ENCODE assay signal across 26 cellular contexts in the genomic region with DNA sequence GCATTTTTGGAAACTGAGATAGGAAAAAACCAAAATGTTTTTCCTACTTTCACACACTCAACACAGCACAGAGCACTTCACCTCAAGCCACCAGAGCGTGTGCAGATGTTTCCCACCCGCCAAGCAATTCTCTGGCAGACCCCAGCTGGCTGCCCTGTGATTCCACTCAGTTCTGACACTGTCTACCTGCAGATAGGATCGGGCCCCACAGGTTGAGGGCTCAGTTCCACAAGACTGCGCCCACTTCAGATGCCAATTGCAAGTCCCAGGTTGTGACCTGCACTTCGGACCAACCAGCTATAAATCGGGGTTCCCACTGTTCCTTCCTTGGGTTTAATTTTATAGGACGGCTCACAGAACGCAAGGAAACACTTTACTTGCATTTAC. TPM values are rescaled to one million over a fixed set of nuclear protein-coding genes. Genes with fewer than 3 reads are reported as not detected.
A peak's percentile ranks its signal among the peaks of the same experiment; 100 is the strongest.
DNase-seq lines count a peak whose midpoint lies in the region; ATAC-seq, FAIRE-seq and TF ChIP-seq lines count a peak whose summit lies in the region.
"Had no signal": no experiment of that assay in that cellular context is flagged by ENCODE, and none has a peak within 500 bp of the region (broad histone marks: within the 10 kb centered on the region; RNA-seq: fewer than 3 reads in every experiment).

No MANE protein-coding gene starts in this region.

- no peaks in the 10 kb centered on the region for H3K9me3 Mint-ChIP-seq in mesothelial cell of epicardium
- H3K9me3 Mint-ChIP-seq: activated CD4-positive, alpha-beta memory T cell treated with anti-CD3 and anti-CD28 coated beads, Interleukin-2, amount 10 ng/mL, durations not matched to agents 7 days and 5 days; activated naive CD4-positive, alpha-beta T cell treated with anti-CD3 and anti-CD28 coated beads, Interleukin-2, amount 50 U/mL, for 72 hours; activated T-helper 2 cell treated with anti-CD3 and anti-CD28 coated beads, Interferon-gamma antibody, Interleukin-2, Interleukin-4, amounts not matched to agents 10 μg/mL and 5 μg/mL and 100 μg/mL, durations not matched to agents 14 hours and 24 hours and 36 hours; CD8-positive, alpha-beta T cell; stimulated activated naive CD8-positive, alpha-beta T cell treated with anti-CD3 and anti-CD28 coated beads, Interleukin-15, amount 100 ng/mL, for 72 hours had no signal

- H3K27me3 ChIP-seq in K562 (ENCODE audit: control insufficient read depth in 2 of 2, insufficient read depth in 2 of 2, low read length in 2 of 2) (no peaks in the 10 kb centered on the region), prostate gland (replicated peaks; ENCODE audit: insufficient read depth) (no peaks in the 10 kb centered on the region), Peyer's patch (no peaks in the 10 kb centered on the region)
- H3K27me3 ChIP-seq: tibial nerve had no signal

- FAIRE-seq in K562 (lab: Jason Lieb, UNC): no peak
- FAIRE-seq: TTC549 had no signal

- DNase-seq in NCI-H2171 treated with DMSO at 0.1 percent for 48 hours (lab: John Stamatoyannopoulos, UW): peak; percentile 31
- DNase-seq in NCI-H2171 (lab: John Stamatoyannopoulos, UW): no peak
- no peak for DNase-seq in K562 (ENCODE audit: extremely low read depth in 1 of 4, low spot score in 3 of 4)
- no peak for DNase-seq in mesothelial cell of epicardium (ENCODE audit: low spot score in 2 of 2, unreplicated experiment in 2 of 2)
- DNase-seq in prostate gland (ENCODE audit: low spot score): no peak
- no peak for DNase-seq in Right ventricle myocardium superior
- DNase-seq in Peyer's patch: no peak
- no peak for DNase-seq in putamen (ENCODE audit: low spot score)
- DNase-seq: 8988T; activated CD4-positive, alpha-beta memory T cell treated with anti-CD3 and anti-CD28 coated beads, Interleukin-2, amount 10 ng/mL, durations not matched to agents 7 days and 5 days; activated CD4-positive, CD25-positive, alpha-beta regulatory T cell treated with anti-CD3 and anti-CD28 coated beads, Interleukin-2, amount 50 U/mL, for 72 hours; anterior cingulate cortex; CD8-positive, alpha-beta T cell; DMS153; kidney glomerular epithelial cell; mammary epithelial cell; NCI-H1048; NCI-H1930; NCI-H446; stimulated activated naive CD8-positive, alpha-beta T cell treated with anti-CD3 and anti-CD28 coated beads, Interleukin-15, amount 100 ng/mL, for 72 hours; T-helper 1 cell had no signal

- POLR2A ChIA-PET in K562 (lab: Yijun Ruan, JAX): interaction anchor here (0.7 to 1.2 kb wide), 7 partner anchors 10 to 722 kb away, joined by 3 to 4 read pairs (median 3); no protein-coding TSS in a partner anchor

- CTCF ChIA-PET in K562 (lab: Yijun Ruan, JAX; ENCODE audit: low intra/inter-chr PET ratio): no interaction called here

- BruUV-seq in K562 (replicated peaks; lab: Mats Ljungman, UMichigan): no TSS peak

- no peak overlapping the region for H3K27ac ChIP-seq in K562 (ENCODE audit: extremely low read depth, low read depth, low read length)
- no peak overlapping the region for H3K27ac ChIP-seq in prostate gland
- H3K27ac ChIP-seq in Peyer's patch: no peak overlapping the region
- H3K27ac ChIP-seq: parathyroid adenoma had no signal

- in situ Hi-C loops in K562 (cut with MboI): no loop called here

- no peak for TF ChIP-seq EP300 in K562 (IDR thresholded peaks at IDR 0.05; ENCODE audit: low read length)

- TF ChIP-seq RAD21 in K562 (CRISPR knock-in tag; conservative IDR thresholded peaks at IDR 0.05 in 1 of 2, IDR thresholded peaks at IDR 0.05 in 1 of 2): no peak

- TF ChIP-seq CTCF in K562 (IDR thresholded peaks at IDR 0.05 in 2 of 3, conservative IDR thresholded peaks at IDR 0.05 in 1 of 3; ENCODE audit: insufficient read depth in 2 of 3, low read depth in 1 of 3, low read length in 3 of 3) (no peak), mesothelial cell of epicardium (IDR thresholded peaks at IDR 0.05; ENCODE audit: unreplicated experiment) (no peak), prostate gland (IDR thresholded peaks at IDR 0.05) (no peak), Peyer's patch (IDR thresholded peaks at IDR 0.05) (no peak)

- no peaks in the 10 kb centered on the region for H3K9me1 ChIP-seq in K562 (ENCODE audit: control insufficient read depth, insufficient read depth, low read length)

- H3K27ac Mint-ChIP-seq in mesothelial cell of epicardium: peak overlapping the region; percentile 25
- H3K27ac Mint-ChIP-seq: activated CD4-positive, alpha-beta memory T cell treated with anti-CD3 and anti-CD28 coated beads, Interleukin-2, amount 10 ng/mL, durations not matched to agents 7 days and 5 days; activated naive CD4-positive, alpha-beta T cell treated with anti-CD3 and anti-CD28 coated beads, Interleukin-2, amount 50 U/mL, for 72 hours; activated T-helper 2 cell treated with anti-CD3 and anti-CD28 coated beads, Interferon-gamma antibody, Interleukin-2, Interleukin-4, amounts not matched to agents 10 μg/mL and 5 μg/mL and 100 μg/mL, durations not matched to agents 14 hours and 24 hours and 36 hours; CD8-positive, alpha-beta T cell had no signal

- H3K4me3 ChIP-seq in K562: no peak overlapping the region
- no peak overlapping the region for H3K4me3 ChIP-seq in prostate gland
- no peak overlapping the region for H3K4me3 ChIP-seq in Peyer's patch
- H3K4me3 ChIP-seq: tibial nerve had no signal

- peaks cover 3% of the 10 kb centered on the region for H3K36me3 Mint-ChIP-seq in mesothelial cell of epicardium
- H3K36me3 Mint-ChIP-seq: activated naive CD4-positive, alpha-beta T cell treated with anti-CD3 and anti-CD28 coated beads, Interleukin-2, amount 50 U/mL, for 72 hours; CD8-positive, alpha-beta T cell had no signal

- H3K79me2 ChIP-seq in K562 (ENCODE audit: control insufficient read depth, insufficient read depth, low read length): no peaks in the 10 kb centered on the region
- H3K79me2 ChIP-seq: parathyroid adenoma had no signal

- WGBS in K562 (ENCODE audit: insufficient coverage, low coverage, missing lambda C conversion rate): 74% methylated on average over 8 of the region's 8 CpGs
- 88% methylated on average over 8 of the region's 8 CpGs for WGBS in prostate gland

- H3K27me3 Mint-ChIP-seq in mesothelial cell of epicardium (ENCODE audit: low read depth): no peaks in the 10 kb centered on the region

- H3K9ac ChIP-seq in K562 (ENCODE audit: insufficient read depth in 1 of 2, low read depth in 2 of 2, low read length in 2 of 2): no peak overlapping the region
- H3K9ac ChIP-seq: parathyroid adenoma had no signal

- no peak for ATAC-seq in K562
- no peak for ATAC-seq in Right ventricle myocardium superior (ENCODE audit: poor library complexity)
- ATAC-seq: activated naive CD4-positive, alpha-beta T cell treated with anti-CD3 and anti-CD28 coated beads, Interleukin-2, amount 50 U/mL, for 72 hours; CD8-positive, alpha-beta T cell; stimulated activated naive CD8-positive, alpha-beta T cell treated with anti-CD3 and anti-CD28 coated beads, Interleukin-15, amount 100 ng/mL, for 72 hours had no signal

- H3K9me3 ChIP-seq in K562 (replicated peaks; ENCODE audit: control insufficient read depth, insufficient read depth, low read depth, low read length) (no peaks in the 10 kb centered on the region), prostate gland (no peaks in the 10 kb centered on the region), Peyer's patch (no peaks in the 10 kb centered on the region)
- H3K9me3 ChIP-seq: tibial nerve had no signal

- H3K4me2 ChIP-seq in K562 (ENCODE audit: insufficient read depth, low read length): no peak overlapping the region

- intact Hi-C loops in K562 (cut with micrococcal nuclease) (no loop called here), prostate gland (cut with DNase I) (no loop called here), Right ventricle myocardium superior (cut with DNase I) (no loop called here)

- H2AFZ ChIP-seq in K562 (ENCODE audit: low read depth, low read length): peak overlapping the region; percentile 48; the same call in 1 of the 2 replicates
- H2AFZ ChIP-seq: parathyroid adenoma had no signal

- H3K4me1 Mint-ChIP-seq in mesothelial cell of epicardium: peaks cover 37% of the 10 kb centered on the region
- H3K4me1 Mint-ChIP-seq: activated CD4-positive, alpha-beta memory T cell treated with anti-CD3 and anti-CD28 coated beads, Interleukin-2, amount 10 ng/mL, durations not matched to agents 7 days and 5 days had no signal

- no peak overlapping the region for H3K4me3 Mint-ChIP-seq in mesothelial cell of epicardium
- H3K4me3 Mint-ChIP-seq: activated CD4-positive, alpha-beta memory T cell treated with anti-CD3 and anti-CD28 coated beads, Interleukin-2, amount 10 ng/mL, durations not matched to agents 7 days and 5 days; CD8-positive, alpha-beta T cell; stimulated activated naive CD8-positive, alpha-beta T cell treated with anti-CD3 and anti-CD28 coated beads, Interleukin-15, amount 100 ng/mL, for 72 hours had no signal

- H4K20me1 ChIP-seq in K562 (replicated peaks; ENCODE audit: control insufficient read depth, insufficient read depth, low read length): 0 out of 2 replicates have a peak, but pooled peaks cover 5% of the 10 kb centered on the region

- TF ChIP-seq POLR2A in K562 (conservative IDR thresholded peaks at IDR 0.05): no peak
- no peak for TF ChIP-seq POLR2A in prostate gland (IDR thresholded peaks at IDR 0.05)
- TF ChIP-seq POLR2A in Peyer's patch (IDR thresholded peaks at IDR 0.05): no peak

- no peaks in the 10 kb centered on the region for H3K36me3 ChIP-seq in K562 (ENCODE audit: control insufficient read depth, insufficient read depth, low read length)
- no peaks in the 10 kb centered on the region for H3K36me3 ChIP-seq in prostate gland
- no peaks in the 10 kb centered on the region for H3K36me3 ChIP-seq in Peyer's patch

- peaks cover 33 to 47% of the 10 kb centered on the region in 2 experiments; a peak in 4 of 5 replicates for H3K4me1 ChIP-seq in K562 (replicated peaks in 1 of 2; ENCODE audit: control insufficient read depth in 2 of 2, insufficient read depth in 2 of 2, low read length in 2 of 2)
- no peaks in the 10 kb centered on the region for H3K4me1 ChIP-seq in prostate gland (replicated peaks)
- H3K4me1 ChIP-seq in Peyer's patch: peaks cover 0 to 22% (median 0%) of the 10 kb centered on the region in 4 donors

RNA-seq across cellular contexts. Expression of gene KIAA1614, which starts 9.9 kb away (rescaled TPM):
- 0.35 and 0.56 TPM in 2 replicates for total RNA-seq in K562 (2011; cell fraction: chromatin; rRNA removed; ENCODE audit: low replicate concordance)
- total RNA-seq in K562 (2011; cell fraction: nucleolus; rRNA removed): 0.17 and 0.39 TPM in 2 replicates
- total RNA-seq in K562 (2011; cell fraction: nucleoplasm; rRNA removed): 0.15 and 0.37 TPM in 2 replicates
- total RNA-seq in K562 (2014; rRNA removed) (0.29 and 1.1 TPM in 2 replicates), K562 (2014; rRNA removed; fragmentation: Illumina TruSeq; extraction: Trizol) (0.03 and 0.04 TPM in 2 replicates), K562 (2015; rRNA removed; fragmentation: Illumina TruSeq; extraction: Trizol) (0.14 and 0.57 TPM in 2 replicates), K562 (2021) (0.16 and 0.36 TPM in 2 replicates), mesothelial cell of epicardium (5.4 to 7.4 TPM (median 7.3 TPM) in 3 replicates), prostate gland (1 to 10 TPM; 3.7 to 6.4 TPM), Right ventricle myocardium superior (7.1 TPM), Peyer's patch (1 to 10 TPM in 3 of 4 donors, under 1 TPM in 1; 0.35 to 2.5 (median 1.7) TPM)
- polyA plus RNA-seq in K562 (2011; rRNA removed) (0.01 and 0.11 TPM in 2 replicates), K562 (2014; fragmentation: Illumina TruSeq; extraction: Trizol) (0.07 and 0.15 TPM in 2 replicates), K562 (2014; fragmentation: Nextera tagmentation; extraction: Ambion mirVana) (under 1 TPM in 1 of 2 experiments, not detected in 1; 0.18 TPM), K562 (2014; rRNA removed) (0.17 and 0.36 TPM in 2 replicates)
- 0.01 and 0.03 TPM in 2 replicates for polyA plus RNA-seq in K562 (2011; cell fraction: cytosol; rRNA removed)
- polyA plus RNA-seq in K562 (2011; cell fraction: nucleus; rRNA removed): 0.13 and 0.20 TPM in 2 replicates
- polyA plus RNA-seq in K562 (2012): 0.51 and 0.85 TPM in 2 replicates
- 0.04 and 0.06 TPM in 2 replicates for polyA minus RNA-seq in K562 (2011; rRNA and poly(A)+ RNA removed)
- not detected in 2 replicates for polyA minus RNA-seq in K562 (2011; cell fraction: cytosol; rRNA and poly(A)+ RNA removed)
- polyA minus RNA-seq in K562 (2011; cell fraction: nucleus; rRNA and poly(A)+ RNA removed): 0.11 and 0.13 TPM in 2 replicates
